In the genomic region with DNA sequence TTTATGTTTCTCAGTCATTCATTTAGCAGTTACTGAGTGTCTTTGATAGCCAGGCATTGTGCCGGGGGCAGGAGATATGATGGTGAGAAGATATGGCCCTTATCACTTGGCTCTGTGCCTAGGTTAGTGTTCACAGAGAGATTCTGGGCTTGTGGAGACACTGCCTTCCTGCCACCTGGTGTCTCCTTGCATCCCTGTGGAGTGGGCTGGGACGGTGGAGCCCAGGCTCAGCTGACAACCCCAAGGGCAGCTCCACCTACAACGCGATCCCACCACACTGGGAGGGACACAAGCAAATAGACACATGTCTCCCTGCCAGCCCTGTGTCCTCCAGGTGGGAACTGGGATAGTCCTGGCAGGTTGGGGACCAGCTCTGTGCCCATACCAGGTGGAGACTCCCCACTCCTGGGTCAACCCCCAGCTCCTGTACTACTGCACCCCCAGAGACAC, we compare ENCODE assay signal across 1 cellular context.
TF ChIP-seq lines count a peak whose summit lies in the region.

No MANE protein-coding gene starts in this region.

TF ChIP-seq in HepG2, 621 proteins besides CTCF, POLR2A, EP300 and RAD21:
- TF ChIP-seq, protein P1, sequence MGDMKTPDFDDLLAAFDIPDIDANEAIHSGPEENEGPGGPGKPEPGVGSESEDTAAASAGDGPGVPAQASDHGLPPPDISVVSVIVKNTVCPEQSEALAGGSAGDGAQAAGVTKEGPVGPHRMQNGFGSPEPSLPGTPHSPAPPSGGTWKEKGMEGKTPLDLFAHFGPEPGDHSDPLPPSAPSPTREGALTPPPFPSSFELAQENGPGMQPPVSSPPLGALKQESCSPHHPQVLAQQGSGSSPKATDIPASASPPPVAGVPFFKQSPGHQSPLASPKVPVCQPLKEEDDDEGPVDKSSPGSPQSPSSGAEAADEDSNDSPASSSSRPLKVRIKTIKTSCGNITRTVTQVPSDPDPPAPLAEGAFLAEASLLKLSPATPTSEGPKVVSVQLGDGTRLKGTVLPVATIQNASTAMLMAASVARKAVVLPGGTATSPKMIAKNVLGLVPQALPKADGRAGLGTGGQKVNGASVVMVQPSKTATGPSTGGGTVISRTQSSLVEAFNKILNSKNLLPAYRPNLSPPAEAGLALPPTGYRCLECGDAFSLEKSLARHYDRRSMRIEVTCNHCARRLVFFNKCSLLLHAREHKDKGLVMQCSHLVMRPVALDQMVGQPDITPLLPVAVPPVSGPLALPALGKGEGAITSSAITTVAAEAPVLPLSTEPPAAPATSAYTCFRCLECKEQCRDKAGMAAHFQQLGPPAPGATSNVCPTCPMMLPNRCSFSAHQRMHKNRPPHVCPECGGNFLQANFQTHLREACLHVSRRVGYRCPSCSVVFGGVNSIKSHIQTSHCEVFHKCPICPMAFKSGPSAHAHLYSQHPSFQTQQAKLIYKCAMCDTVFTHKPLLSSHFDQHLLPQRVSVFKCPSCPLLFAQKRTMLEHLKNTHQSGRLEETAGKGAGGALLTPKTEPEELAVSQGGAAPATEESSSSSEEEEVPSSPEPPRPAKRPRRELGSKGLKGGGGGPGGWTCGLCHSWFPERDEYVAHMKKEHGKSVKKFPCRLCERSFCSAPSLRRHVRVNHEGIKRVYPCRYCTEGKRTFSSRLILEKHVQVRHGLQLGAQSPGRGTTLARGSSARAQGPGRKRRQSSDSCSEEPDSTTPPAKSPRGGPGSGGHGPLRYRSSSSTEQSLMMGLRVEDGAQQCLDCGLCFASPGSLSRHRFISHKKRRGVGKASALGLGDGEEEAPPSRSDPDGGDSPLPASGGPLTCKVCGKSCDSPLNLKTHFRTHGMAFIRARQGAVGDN (CRISPR knock-in tag; IDR thresholded peaks at IDR 0.05) = peak; percentile 22; the same call in 1 of the 2 replicates
- TF ChIP-seq HNF4A (CRISPR knock-in tag; IDR thresholded peaks at IDR 0.05) = 0 out of 2 replicates have a peak, but pooled peaks have one; percentile 8
- TF ChIP-seq ZFY (CRISPR knock-in tag; IDR thresholded peaks at IDR 0.05) = no peak
- TF ChIP-seq, protein P2, sequence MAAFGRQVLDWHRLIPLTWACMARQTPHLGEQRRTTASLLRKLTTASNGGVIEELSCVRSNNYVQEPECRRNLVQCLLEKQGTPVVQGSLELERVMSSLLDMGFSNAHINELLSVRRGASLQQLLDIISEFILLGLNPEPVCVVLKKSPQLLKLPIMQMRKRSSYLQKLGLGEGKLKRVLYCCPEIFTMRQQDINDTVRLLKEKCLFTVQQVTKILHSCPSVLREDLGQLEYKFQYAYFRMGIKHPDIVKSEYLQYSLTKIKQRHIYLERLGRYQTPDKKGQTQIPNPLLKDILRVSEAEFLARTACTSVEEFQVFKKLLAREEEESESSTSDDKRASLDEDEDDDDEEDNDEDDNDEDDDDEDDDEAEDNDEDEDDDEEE (CRISPR knock-in tag; IDR thresholded peaks at IDR 0.05) = 0 out of 2 replicates have a peak, but pooled peaks have one; percentile 30
